ENCODE assay signal across 35 cellular contexts in the genomic region with DNA sequence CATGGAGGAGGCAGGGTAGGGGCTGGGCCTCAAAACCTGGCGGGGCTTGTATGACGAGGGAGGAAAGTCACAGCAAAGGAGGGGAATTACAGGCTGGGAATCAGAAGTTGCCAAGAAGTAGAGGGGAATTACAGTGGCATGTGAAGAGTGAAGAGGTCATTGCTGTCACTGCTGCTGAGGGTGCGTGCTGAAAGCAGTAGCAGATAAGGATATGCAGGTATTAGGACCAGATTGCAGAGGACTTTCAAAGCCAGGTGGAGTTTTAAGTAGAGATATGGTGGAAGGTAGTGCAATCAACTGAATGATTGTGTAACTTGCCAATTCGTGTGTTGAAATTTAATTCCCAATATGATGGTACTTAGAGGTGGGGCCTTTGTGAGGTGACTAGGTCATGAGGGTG.
"Had no signal": no experiment of that assay in that cellular context is flagged by ENCODE, and none has a peak within 500 bp of the region (broad histone marks: within the 10 kb centered on the region; RNA-seq: fewer than 3 reads in every experiment).

No MANE protein-coding gene starts in this region.

- H3K4me1 ChIP-seq: adrenal gland, body of pancreas, breast epithelium had no signal

- H3K36me3 Mint-ChIP-seq: activated naive CD4-positive, alpha-beta T cell treated with anti-CD3 and anti-CD28 coated beads, Interleukin-2, amount 50 U/mL, for 72 hours; activated naive CD8-positive, alpha-beta T cell treated with anti-CD3 and anti-CD28 coated beads for 36 hours; WTC11 had no signal

- H3K27me3 ChIP-seq: adrenal gland, body of pancreas, brain microvascular endothelial cell had no signal

- DNase-seq: activated CD4-positive, alpha-beta memory T cell treated with anti-CD3 and anti-CD28 coated beads, Interleukin-2, amount 10 ng/mL, durations not matched to agents 7 days and 5 days; activated CD4-positive, alpha-beta T cell treated with anti-CD3 and anti-CD28 coated beads for 1 hour; activated CD4-positive, alpha-beta T cell treated with anti-CD3 and anti-CD28 coated beads for 36 hours; activated CD4-positive, alpha-beta T cell treated with anti-CD3 and anti-CD28 coated beads for 48 hours; activated CD4-positive, alpha-beta T cell treated with anti-CD3 and anti-CD28 coated beads, Interleukin-2, amount 10 ng/mL, durations not matched to agents 7 days and 5 days; activated CD4-positive, alpha-beta T cell treated with anti-CD3 and anti-CD28 coated beads, Interleukin-2, amount 50 U/mL, for 48 hours; activated CD4-positive, CD25-positive, alpha-beta regulatory T cell; activated CD8-positive, alpha-beta memory T cell treated with anti-CD3 and anti-CD28 coated beads, Interleukin-2, amount 50 U/mL, for 4 hours; activated effector memory CD4-positive, alpha-beta T cell treated with anti-CD3 and anti-CD28 coated beads, Interleukin-2, amount 50 U/mL, for 16 hours; activated gamma-delta T cell treated with Interleukin-2 at 50 U/mL for 16 hours; activated naive CD4-positive, alpha-beta T cell; activated naive CD4-positive, alpha-beta T cell treated with anti-CD3 and anti-CD28 coated beads for 36 hours; activated naive CD4-positive, alpha-beta T cell treated with anti-CD3 and anti-CD28 coated beads, Interleukin-2, amount 50 U/mL, for 16 hours; activated naive CD8-positive, alpha-beta T cell treated with anti-CD3 and anti-CD28 coated beads for 36 hours; activated T-cell treated with anti-CD3 and anti-CD28 coated beads for 4 hours; activated T-cell treated with anti-CD3 and anti-CD28 coated beads, Interleukin-2, amount 50 U/mL, for 1 hour; activated T-cell treated with anti-CD3 and anti-CD28 coated beads, Interleukin-2, amount 50 U/mL, for 4 hours; activated T-cell treated with anti-CD3 and anti-CD28 coated beads, Interleukin-2, amount 50 U/mL, for 72 hours; adrenal gland; amniotic stem cell; aorta; body of pancreas; brain microvascular endothelial cell; central memory CD4-positive, alpha-beta T cell; T-helper 1 cell; T-helper 2 cell; T-helper 9 cell; WERI-Rb-1 had no signal

- ATAC-seq: activated CD4-positive, alpha-beta T cell treated with anti-CD3 and anti-CD28 coated beads for 36 hours; activated naive CD4-positive, alpha-beta T cell treated with anti-CD3 and anti-CD28 coated beads, Interleukin-2, amount 50 U/mL, for 72 hours; activated T-cell treated with anti-CD3 and anti-CD28 coated beads, Interleukin-2, amount 50 U/mL, for 4 hours; activated T-cell treated with anti-CD3 and anti-CD28 coated beads, Interleukin-2, amount 50 U/mL, for 72 hours; activated T-helper 17 cell treated with anti-CD3 and anti-CD28 coated beads, Interleukin-2, amount 50 U/mL, for 72 hours; body of pancreas; WTC11 had no signal

- H3K4me3 ChIP-seq: adrenal gland, body of pancreas, breast epithelium had no signal

- H3K27ac Mint-ChIP-seq: activated CD4-positive, alpha-beta memory T cell treated with anti-CD3 and anti-CD28 coated beads, Interleukin-2, amount 10 ng/mL, durations not matched to agents 7 days and 5 days; activated CD4-positive, alpha-beta T cell treated with anti-CD3 and anti-CD28 coated beads for 36 hours; activated CD4-positive, alpha-beta T cell treated with anti-CD3 and anti-CD28 coated beads, Interleukin-2, amount 10 ng/mL, durations not matched to agents 7 days and 5 days; activated naive CD4-positive, alpha-beta T cell treated with anti-CD3 and anti-CD28 coated beads for 36 hours; activated naive CD4-positive, alpha-beta T cell treated with anti-CD3 and anti-CD28 coated beads, Interleukin-2, amount 50 U/mL, for 72 hours; activated naive CD8-positive, alpha-beta T cell treated with anti-CD3 and anti-CD28 coated beads for 36 hours; activated T-cell treated with anti-CD3 and anti-CD28 coated beads, Interleukin-2, amount 50 U/mL, for 72 hours; activated T-helper 1 cell treated with anti-CD3 and anti-CD28 coated beads, Interleukin-12 subunit alpha, Interleukin-12 subunit beta, Interleukin-2, Interleukin-4 antibody, amounts not matched to agents 30 ng/mL and 10 ng/mL and 1 ng/mL, durations not matched to agents 14 hours and 24 hours and 36 hours; activated T-helper 17 cell treated with anti-CD3 and anti-CD28 coated beads, Interleukin-2, amount 50 U/mL, for 72 hours; T-helper 1 cell treated with Interleukin-12 subunit alpha and Interleukin-12 subunit beta and Interleukin-4 antibody, amounts not matched to agents 30 μg/mL and 1 μg/mL, for 36 hours; T-helper 2 cell treated with Interferon-gamma antibody and Interleukin-4, amounts not matched to agents 5 μg/mL and 100 μg/mL, for 36 hours; WTC11 had no signal

- H3K27ac ChIP-seq: adrenal gland, body of pancreas, brain microvascular endothelial cell, breast epithelium, WERI-Rb-1 had no signal

- H3K4me3 Mint-ChIP-seq: activated CD4-positive, alpha-beta memory T cell treated with anti-CD3 and anti-CD28 coated beads, Interleukin-2, amount 10 ng/mL, durations not matched to agents 7 days and 5 days; activated CD4-positive, alpha-beta T cell treated with anti-CD3 and anti-CD28 coated beads for 36 hours; activated CD4-positive, alpha-beta T cell treated with anti-CD3 and anti-CD28 coated beads, Interleukin-2, amount 10 ng/mL, durations not matched to agents 7 days and 5 days; activated naive CD4-positive, alpha-beta T cell treated with anti-CD3 and anti-CD28 coated beads for 36 hours; activated naive CD8-positive, alpha-beta T cell treated with anti-CD3 and anti-CD28 coated beads for 36 hours; activated T-cell treated with anti-CD3 and anti-CD28 coated beads, Interleukin-2, amount 50 U/mL, for 4 hours; activated T-cell treated with anti-CD3 and anti-CD28 coated beads, Interleukin-2, amount 50 U/mL, for 72 hours; activated T-helper 1 cell treated with anti-CD3 and anti-CD28 coated beads, Interleukin-12 subunit alpha, Interleukin-12 subunit beta, Interleukin-2, Interleukin-4 antibody, amounts not matched to agents 30 ng/mL and 10 ng/mL and 1 ng/mL, durations not matched to agents 14 hours and 24 hours and 36 hours; activated T-helper 17 cell treated with anti-CD3 and anti-CD28 coated beads, Interleukin-2, amount 50 U/mL, for 72 hours; T-helper 1 cell treated with Interleukin-12 subunit alpha and Interleukin-12 subunit beta and Interleukin-4 antibody, amounts not matched to agents 30 μg/mL and 1 μg/mL, for 36 hours; T-helper 2 cell treated with Interferon-gamma antibody and Interleukin-4, amounts not matched to agents 5 μg/mL and 100 μg/mL, for 36 hours; WTC11 had no signal

- H3K9me3 ChIP-seq: adrenal gland, body of pancreas, breast epithelium had no signal

- H3K4me1 Mint-ChIP-seq: activated CD4-positive, alpha-beta memory T cell treated with anti-CD3 and anti-CD28 coated beads, Interleukin-2, amount 10 ng/mL, durations not matched to agents 7 days and 5 days; activated CD4-positive, alpha-beta T cell treated with anti-CD3 and anti-CD28 coated beads for 36 hours; activated CD4-positive, alpha-beta T cell treated with anti-CD3 and anti-CD28 coated beads, Interleukin-2, amount 10 ng/mL, durations not matched to agents 7 days and 5 days; activated naive CD8-positive, alpha-beta T cell treated with anti-CD3 and anti-CD28 coated beads for 36 hours; activated T-helper 17 cell treated with anti-CD3 and anti-CD28 coated beads, Interleukin-2, amount 50 U/mL, for 72 hours had no signal

- H3K9me3 Mint-ChIP-seq: activated CD4-positive, alpha-beta memory T cell treated with anti-CD3 and anti-CD28 coated beads, Interleukin-2, amount 10 ng/mL, durations not matched to agents 7 days and 5 days; activated CD4-positive, alpha-beta T cell treated with anti-CD3 and anti-CD28 coated beads, Interleukin-2, amount 10 ng/mL, durations not matched to agents 7 days and 5 days; activated naive CD8-positive, alpha-beta T cell treated with anti-CD3 and anti-CD28 coated beads for 36 hours; activated T-cell treated with anti-CD3 and anti-CD28 coated beads, Interleukin-2, amount 50 U/mL, for 4 hours; activated T-cell treated with anti-CD3 and anti-CD28 coated beads, Interleukin-2, amount 50 U/mL, for 72 hours; activated T-helper 1 cell treated with anti-CD3 and anti-CD28 coated beads, Interleukin-12 subunit alpha, Interleukin-12 subunit beta, Interleukin-2, Interleukin-4 antibody, amounts not matched to agents 30 ng/mL and 10 ng/mL and 1 ng/mL, durations not matched to agents 14 hours and 24 hours and 36 hours; activated T-helper 17 cell treated with anti-CD3 and anti-CD28 coated beads, Interleukin-2, amount 50 U/mL, for 72 hours; T-helper 1 cell treated with Interleukin-12 subunit alpha and Interleukin-12 subunit beta and Interleukin-4 antibody, amounts not matched to agents 30 μg/mL and 1 μg/mL, for 36 hours; T-helper 2 cell treated with Interferon-gamma antibody and Interleukin-4, amounts not matched to agents 5 μg/mL and 100 μg/mL, for 36 hours; WTC11 had no signal

- H3K36me3 ChIP-seq: adrenal gland, brain microvascular endothelial cell, breast epithelium, WERI-Rb-1 had no signal
